1 cellular context compared by ENCODE assay signal in the genomic region with DNA sequence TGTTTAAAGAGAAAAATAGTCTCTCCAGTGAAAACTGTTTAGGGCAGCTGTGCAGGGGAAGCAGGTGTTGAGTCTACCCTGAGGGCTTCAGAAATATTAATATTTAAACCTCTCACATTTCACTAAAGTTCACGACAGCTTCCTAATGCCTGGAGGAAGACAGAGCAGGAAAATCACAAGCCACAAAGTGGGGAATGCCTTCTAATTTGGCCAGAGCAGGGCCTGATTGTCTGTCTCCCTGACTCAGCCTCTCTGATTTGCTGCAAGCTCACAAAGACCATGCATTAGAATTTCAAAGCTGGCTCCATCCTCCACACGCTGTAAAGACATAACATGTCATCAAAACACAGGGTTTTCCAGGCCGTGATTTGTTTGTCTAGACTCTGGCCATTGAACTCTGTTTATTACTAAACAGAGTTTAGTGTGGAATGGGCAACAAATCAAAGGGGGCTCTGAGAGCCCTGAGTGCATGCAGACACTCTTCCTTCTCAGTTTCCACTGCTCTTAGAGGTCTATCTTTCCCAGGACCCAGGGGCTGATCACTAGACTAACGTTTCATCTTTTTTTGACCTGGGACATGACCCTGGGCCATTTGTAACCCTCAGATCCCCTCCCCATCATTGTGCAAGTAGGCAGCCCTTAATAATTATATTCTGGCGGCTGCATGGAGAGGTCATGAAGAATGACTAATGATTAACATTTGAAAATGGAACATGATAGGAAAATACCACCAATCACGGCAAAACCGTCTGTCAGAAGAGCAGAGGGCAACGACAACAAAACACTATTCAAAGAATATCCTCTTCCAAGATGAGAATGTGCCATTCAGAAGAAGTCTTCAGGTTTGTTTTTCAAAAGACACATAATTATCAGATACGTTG.
TF ChIP-seq lines count a peak whose summit lies in the region.

No MANE protein-coding gene starts in this region.

TF ChIP-seq in HepG2, 621 proteins besides CTCF, POLR2A, EP300 and RAD21 (continued from another document and continues in another):
- TF ChIP-seq, protein P1, sequence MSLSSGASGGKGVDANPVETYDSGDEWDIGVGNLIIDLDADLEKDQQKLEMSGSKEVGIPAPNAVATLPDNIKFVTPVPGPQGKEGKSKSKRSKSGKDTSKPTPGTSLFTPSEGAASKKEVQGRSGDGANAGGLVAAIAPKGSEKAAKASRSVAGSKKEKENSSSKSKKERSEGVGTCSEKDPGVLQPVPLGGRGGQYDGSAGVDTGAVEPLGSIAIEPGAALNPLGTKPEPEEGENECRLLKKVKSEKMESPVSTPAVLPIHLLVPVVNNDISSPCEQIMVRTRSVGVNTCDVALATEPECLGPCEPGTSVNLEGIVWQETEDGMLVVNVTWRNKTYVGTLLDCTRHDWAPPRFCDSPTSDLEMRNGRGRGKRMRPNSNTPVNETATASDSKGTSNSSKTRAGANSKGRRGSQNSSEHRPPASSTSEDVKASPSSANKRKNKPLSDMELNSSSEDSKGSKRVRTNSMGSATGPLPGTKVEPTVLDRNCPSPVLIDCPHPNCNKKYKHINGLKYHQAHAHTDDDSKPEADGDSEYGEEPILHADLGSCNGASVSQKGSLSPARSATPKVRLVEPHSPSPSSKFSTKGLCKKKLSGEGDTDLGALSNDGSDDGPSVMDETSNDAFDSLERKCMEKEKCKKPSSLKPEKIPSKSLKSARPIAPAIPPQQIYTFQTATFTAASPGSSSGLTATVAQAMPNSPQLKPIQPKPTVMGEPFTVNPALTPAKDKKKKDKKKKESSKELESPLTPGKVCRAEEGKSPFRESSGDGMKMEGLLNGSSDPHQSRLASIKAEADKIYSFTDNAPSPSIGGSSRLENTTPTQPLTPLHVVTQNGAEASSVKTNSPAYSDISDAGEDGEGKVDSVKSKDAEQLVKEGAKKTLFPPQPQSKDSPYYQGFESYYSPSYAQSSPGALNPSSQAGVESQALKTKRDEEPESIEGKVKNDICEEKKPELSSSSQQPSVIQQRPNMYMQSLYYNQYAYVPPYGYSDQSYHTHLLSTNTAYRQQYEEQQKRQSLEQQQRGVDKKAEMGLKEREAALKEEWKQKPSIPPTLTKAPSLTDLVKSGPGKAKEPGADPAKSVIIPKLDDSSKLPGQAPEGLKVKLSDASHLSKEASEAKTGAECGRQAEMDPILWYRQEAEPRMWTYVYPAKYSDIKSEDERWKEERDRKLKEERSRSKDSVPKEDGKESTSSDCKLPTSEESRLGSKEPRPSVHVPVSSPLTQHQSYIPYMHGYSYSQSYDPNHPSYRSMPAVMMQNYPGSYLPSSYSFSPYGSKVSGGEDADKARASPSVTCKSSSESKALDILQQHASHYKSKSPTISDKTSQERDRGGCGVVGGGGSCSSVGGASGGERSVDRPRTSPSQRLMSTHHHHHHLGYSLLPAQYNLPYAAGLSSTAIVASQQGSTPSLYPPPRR (CRISPR knock-in tag; IDR thresholded peaks at IDR 0.05; ENCODE audit: borderline replicate concordance), result peak; percentile 95
- TF ChIP-seq MYC (CRISPR knock-in tag; IDR thresholded peaks at IDR 0.05; ENCODE audit: borderline replicate concordance) (no peak), RXRB (CRISPR knock-in tag; IDR thresholded peaks at IDR 0.05; ENCODE audit: borderline replicate concordance) (peak; percentile 88), PRMT3 (CRISPR knock-in tag; IDR thresholded peaks at IDR 0.05; ENCODE audit: borderline replicate concordance, low read depth) (no peak), SAFB2 (CRISPR knock-in tag; IDR thresholded peaks at IDR 0.05; ENCODE audit: borderline replicate concordance, low read depth) (no peak), SALL2 (CRISPR knock-in tag; IDR thresholded peaks at IDR 0.05) (0 out of 2 replicates have a peak, but pooled peaks have one; percentile 20), RFXAP (CRISPR knock-in tag; IDR thresholded peaks at IDR 0.05; ENCODE audit: borderline replicate concordance) (0 out of 2 replicates have a peak, but pooled peaks have one; percentile 57), TBL1XR1 (IDR thresholded peaks at IDR 0.05; ENCODE audit: borderline replicate concordance, low read length, partially characterized antibody) (peak; percentile 64), NFYB (CRISPR knock-in tag; IDR thresholded peaks at IDR 0.05) (peak; percentile 21; the same call in 1 of the 2 replicates), TCF7L2 (IDR thresholded peaks at IDR 0.05; ENCODE audit: low read depth, low read length) (no peak), ZBTB38 (CRISPR knock-in tag; IDR thresholded peaks at IDR 0.05) (no peak), KDM2A (CRISPR knock-in tag; IDR thresholded peaks at IDR 0.05; ENCODE audit: borderline replicate concordance, low read depth) (0 out of 2 replicates have a peak, but pooled peaks have one; percentile 18), PTBP1 (IDR thresholded peaks at IDR 0.05; ENCODE audit: low read depth, low read length, poor library complexity, severe bottlenecking) (no peak), ZNF460 (CRISPR knock-in tag; IDR thresholded peaks at IDR 0.05; ENCODE audit: borderline replicate concordance) (no peak), ZNF569 (CRISPR knock-in tag; IDR thresholded peaks at IDR 0.05; ENCODE audit: borderline replicate concordance) (no peak), HES4 (CRISPR knock-in tag; IDR thresholded peaks at IDR 0.05; ENCODE audit: borderline replicate concordance) (no peak), TEAD3 (CRISPR knock-in tag; optimal IDR thresholded peaks at IDR 0.05; ENCODE audit: borderline replicate concordance) (peak; percentile 12), ZKSCAN8 (CRISPR knock-in tag; IDR thresholded peaks at IDR 0.05; ENCODE audit: borderline replicate concordance) (peak; percentile 72; the same call in 1 of the 2 replicates), HMG20B (CRISPR knock-in tag; conservative IDR thresholded peaks at IDR 0.05) (peak; percentile 96), TRIM24 (CRISPR knock-in tag; IDR thresholded peaks at IDR 0.05) (no peak), HHEX (CRISPR knock-in tag; IDR thresholded peaks at IDR 0.05) (peak; percentile 53; the same call in 1 of the 2 replicates), JUNB (CRISPR knock-in tag; IDR thresholded peaks at IDR 0.05; ENCODE audit: borderline replicate concordance) (no peak), ETV6 (CRISPR knock-in tag; conservative IDR thresholded peaks at IDR 0.05) (no peak), SSRP1 (CRISPR knock-in tag; IDR thresholded peaks at IDR 0.05) (no peak), ZNF605 (CRISPR knock-in tag; IDR thresholded peaks at IDR 0.05) (no peak), KLF6 (CRISPR knock-in tag; IDR thresholded peaks at IDR 0.05) (no peak)
- TF ChIP-seq, protein P2, sequence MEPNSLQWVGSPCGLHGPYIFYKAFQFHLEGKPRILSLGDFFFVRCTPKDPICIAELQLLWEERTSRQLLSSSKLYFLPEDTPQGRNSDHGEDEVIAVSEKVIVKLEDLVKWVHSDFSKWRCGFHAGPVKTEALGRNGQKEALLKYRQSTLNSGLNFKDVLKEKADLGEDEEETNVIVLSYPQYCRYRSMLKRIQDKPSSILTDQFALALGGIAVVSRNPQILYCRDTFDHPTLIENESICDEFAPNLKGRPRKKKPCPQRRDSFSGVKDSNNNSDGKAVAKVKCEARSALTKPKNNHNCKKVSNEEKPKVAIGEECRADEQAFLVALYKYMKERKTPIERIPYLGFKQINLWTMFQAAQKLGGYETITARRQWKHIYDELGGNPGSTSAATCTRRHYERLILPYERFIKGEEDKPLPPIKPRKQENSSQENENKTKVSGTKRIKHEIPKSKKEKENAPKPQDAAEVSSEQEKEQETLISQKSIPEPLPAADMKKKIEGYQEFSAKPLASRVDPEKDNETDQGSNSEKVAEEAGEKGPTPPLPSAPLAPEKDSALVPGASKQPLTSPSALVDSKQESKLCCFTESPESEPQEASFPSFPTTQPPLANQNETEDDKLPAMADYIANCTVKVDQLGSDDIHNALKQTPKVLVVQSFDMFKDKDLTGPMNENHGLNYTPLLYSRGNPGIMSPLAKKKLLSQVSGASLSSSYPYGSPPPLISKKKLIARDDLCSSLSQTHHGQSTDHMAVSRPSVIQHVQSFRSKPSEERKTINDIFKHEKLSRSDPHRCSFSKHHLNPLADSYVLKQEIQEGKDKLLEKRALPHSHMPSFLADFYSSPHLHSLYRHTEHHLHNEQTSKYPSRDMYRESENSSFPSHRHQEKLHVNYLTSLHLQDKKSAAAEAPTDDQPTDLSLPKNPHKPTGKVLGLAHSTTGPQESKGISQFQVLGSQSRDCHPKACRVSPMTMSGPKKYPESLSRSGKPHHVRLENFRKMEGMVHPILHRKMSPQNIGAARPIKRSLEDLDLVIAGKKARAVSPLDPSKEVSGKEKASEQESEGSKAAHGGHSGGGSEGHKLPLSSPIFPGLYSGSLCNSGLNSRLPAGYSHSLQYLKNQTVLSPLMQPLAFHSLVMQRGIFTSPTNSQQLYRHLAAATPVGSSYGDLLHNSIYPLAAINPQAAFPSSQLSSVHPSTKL (CRISPR knock-in tag; IDR thresholded peaks at IDR 0.05), result peak; percentile 95
- TF ChIP-seq, protein P3, sequence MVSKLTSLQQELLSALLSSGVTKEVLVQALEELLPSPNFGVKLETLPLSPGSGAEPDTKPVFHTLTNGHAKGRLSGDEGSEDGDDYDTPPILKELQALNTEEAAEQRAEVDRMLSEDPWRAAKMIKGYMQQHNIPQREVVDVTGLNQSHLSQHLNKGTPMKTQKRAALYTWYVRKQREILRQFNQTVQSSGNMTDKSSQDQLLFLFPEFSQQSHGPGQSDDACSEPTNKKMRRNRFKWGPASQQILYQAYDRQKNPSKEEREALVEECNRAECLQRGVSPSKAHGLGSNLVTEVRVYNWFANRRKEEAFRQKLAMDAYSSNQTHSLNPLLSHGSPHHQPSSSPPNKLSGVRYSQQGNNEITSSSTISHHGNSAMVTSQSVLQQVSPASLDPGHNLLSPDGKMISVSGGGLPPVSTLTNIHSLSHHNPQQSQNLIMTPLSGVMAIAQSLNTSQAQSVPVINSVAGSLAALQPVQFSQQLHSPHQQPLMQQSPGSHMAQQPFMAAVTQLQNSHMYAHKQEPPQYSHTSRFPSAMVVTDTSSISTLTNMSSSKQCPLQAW (CRISPR knock-in tag; IDR thresholded peaks at IDR 0.05), result peak; percentile 93
- TF ChIP-seq, protein P4, sequence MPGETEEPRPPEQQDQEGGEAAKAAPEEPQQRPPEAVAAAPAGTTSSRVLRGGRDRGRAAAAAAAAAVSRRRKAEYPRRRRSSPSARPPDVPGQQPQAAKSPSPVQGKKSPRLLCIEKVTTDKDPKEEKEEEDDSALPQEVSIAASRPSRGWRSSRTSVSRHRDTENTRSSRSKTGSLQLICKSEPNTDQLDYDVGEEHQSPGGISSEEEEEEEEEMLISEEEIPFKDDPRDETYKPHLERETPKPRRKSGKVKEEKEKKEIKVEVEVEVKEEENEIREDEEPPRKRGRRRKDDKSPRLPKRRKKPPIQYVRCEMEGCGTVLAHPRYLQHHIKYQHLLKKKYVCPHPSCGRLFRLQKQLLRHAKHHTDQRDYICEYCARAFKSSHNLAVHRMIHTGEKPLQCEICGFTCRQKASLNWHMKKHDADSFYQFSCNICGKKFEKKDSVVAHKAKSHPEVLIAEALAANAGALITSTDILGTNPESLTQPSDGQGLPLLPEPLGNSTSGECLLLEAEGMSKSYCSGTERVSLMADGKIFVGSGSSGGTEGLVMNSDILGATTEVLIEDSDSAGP (CRISPR knock-in tag; IDR thresholded peaks at IDR 0.05; ENCODE audit: borderline replicate concordance), result no peak
- TF ChIP-seq, protein P5, sequence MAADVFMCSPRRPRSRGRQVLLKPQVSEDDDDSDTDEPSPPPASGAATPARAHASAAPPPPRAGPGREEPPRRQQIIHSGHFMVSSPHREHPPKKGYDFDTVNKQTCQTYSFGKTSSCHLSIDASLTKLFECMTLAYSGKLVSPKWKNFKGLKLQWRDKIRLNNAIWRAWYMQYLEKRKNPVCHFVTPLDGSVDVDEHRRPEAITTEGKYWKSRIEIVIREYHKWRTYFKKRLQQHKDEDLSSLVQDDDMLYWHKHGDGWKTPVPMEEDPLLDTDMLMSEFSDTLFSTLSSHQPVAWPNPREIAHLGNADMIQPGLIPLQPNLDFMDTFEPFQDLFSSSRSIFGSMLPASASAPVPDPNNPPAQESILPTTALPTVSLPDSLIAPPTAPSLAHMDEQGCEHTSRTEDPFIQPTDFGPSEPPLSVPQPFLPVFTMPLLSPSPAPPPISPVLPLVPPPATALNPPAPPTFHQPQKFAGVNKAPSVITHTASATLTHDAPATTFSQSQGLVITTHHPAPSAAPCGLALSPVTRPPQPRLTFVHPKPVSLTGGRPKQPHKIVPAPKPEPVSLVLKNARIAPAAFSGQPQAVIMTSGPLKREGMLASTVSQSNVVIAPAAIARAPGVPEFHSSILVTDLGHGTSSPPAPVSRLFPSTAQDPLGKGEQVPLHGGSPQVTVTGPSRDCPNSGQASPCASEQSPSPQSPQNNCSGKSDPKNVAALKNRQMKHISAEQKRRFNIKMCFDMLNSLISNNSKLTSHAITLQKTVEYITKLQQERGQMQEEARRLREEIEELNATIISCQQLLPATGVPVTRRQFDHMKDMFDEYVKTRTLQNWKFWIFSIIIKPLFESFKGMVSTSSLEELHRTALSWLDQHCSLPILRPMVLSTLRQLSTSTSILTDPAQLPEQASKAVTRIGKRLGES (CRISPR knock-in tag; IDR thresholded peaks at IDR 0.05; ENCODE audit: borderline replicate concordance), result no peak
- TF ChIP-seq, protein P6, sequence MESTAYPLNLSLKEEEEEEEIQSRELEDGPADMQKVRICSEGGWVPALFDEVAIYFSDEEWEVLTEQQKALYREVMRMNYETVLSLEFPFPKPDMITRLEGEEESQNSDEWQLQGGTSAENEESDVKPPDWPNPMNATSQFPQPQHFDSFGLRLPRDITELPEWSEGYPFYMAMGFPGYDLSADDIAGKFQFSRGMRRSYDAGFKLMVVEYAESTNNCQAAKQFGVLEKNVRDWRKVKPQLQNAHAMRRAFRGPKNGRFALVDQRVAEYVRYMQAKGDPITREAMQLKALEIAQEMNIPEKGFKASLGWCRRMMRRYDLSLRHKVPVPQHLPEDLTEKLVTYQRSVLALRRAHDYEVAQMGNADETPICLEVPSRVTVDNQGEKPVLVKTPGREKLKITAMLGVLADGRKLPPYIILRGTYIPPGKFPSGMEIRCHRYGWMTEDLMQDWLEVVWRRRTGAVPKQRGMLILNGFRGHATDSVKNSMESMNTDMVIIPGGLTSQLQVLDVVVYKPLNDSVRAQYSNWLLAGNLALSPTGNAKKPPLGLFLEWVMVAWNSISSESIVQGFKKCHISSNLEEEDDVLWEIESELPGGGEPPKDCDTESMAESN (CRISPR knock-in tag; conservative IDR thresholded peaks at IDR 0.05), result peak; percentile 68; the same call in 1 of the 2 replicates
- TF ChIP-seq, protein P7, sequence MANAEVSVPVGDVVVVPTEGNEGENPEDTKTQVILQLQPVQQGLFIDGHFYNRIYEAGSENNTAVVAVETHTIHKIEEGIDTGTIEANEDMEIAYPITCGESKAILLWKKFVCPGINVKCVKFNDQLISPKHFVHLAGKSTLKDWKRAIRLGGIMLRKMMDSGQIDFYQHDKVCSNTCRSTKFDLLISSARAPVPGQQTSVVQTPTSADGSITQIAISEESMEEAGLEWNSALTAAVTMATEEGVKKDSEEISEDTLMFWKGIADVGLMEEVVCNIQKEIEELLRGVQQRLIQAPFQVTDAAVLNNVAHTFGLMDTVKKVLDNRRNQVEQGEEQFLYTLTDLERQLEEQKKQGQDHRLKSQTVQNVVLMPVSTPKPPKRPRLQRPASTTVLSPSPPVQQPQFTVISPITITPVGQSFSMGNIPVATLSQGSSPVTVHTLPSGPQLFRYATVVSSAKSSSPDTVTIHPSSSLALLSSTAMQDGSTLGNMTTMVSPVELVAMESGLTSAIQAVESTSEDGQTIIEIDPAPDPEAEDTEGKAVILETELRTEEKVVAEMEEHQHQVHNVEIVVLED (CRISPR knock-in tag; IDR thresholded peaks at IDR 0.05; ENCODE audit: borderline replicate concordance), result no peak
- TF ChIP-seq, protein P8, sequence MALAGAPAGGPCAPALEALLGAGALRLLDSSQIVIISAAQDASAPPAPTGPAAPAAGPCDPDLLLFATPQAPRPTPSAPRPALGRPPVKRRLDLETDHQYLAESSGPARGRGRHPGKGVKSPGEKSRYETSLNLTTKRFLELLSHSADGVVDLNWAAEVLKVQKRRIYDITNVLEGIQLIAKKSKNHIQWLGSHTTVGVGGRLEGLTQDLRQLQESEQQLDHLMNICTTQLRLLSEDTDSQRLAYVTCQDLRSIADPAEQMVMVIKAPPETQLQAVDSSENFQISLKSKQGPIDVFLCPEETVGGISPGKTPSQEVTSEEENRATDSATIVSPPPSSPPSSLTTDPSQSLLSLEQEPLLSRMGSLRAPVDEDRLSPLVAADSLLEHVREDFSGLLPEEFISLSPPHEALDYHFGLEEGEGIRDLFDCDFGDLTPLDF (CRISPR knock-in tag; IDR thresholded peaks at IDR 0.05), result 0 out of 2 replicates have a peak, but pooled peaks have one; percentile 26
